22 cellular contexts compared by ENCODE assay signal in genomic region chr2:83063933-83064332, GRCh38.
DNase-seq lines count a peak whose midpoint lies in the region; ATAC-seq and TF ChIP-seq lines count a peak whose summit lies in the region.
"Had no signal": no experiment of that assay in that cellular context is flagged by ENCODE, and none has a peak within 500 bp of the region (broad histone marks: within the 10 kb centered on the region; RNA-seq: fewer than 3 reads in every experiment).

No MANE protein-coding gene starts in this region.

- no peaks in the 10 kb centered on the region for H4K20me1 ChIP-seq in PC-3 (ENCODE audit: low read length)
- H4K20me1 ChIP-seq: BLaER1 treated with 17β-estradiol and CSF1 and Interleukin-3, amounts not matched to agents 10 nM and 100 nM had no signal

- no peak overlapping the region for H2AFZ ChIP-seq in PC-3 (ENCODE audit: low read length)

- no TSS peak for BruUV-seq in PC-3 (replicated peaks; lab: Mats Ljungman, UMichigan)

- DNase-seq in DMS53 (lab: John Stamatoyannopoulos, UW) (peak; percentile 26), DMS53 treated with DMSO at 0.1 percent for 48 hours (lab: John Stamatoyannopoulos, UW; ENCODE audit: unreplicated experiment) (no peak), PC-3 (peak; percentile 21), left colon (no peak), mucosa of descending colon (no peak), upper lobe of left lung (no peak), adrenal gland (no peak), NCI-H146 treated with DMSO at 0.1 percent for 48 hours (lab: John Stamatoyannopoulos, UW; ENCODE audit: unreplicated experiment) (no peak)
- DNase-seq: 8988T; ACHN; AML-193; BE2C; Calu3; CD4-positive, alpha-beta T cell; COR-L47; DMS79 treated with DMSO at 0.1 percent for 48 hours; GF-D8; GOT3; HFFc6 had no signal

- H3K36me3 ChIP-seq in PC-3 (ENCODE audit: low read depth, low read length) (no peaks in the 10 kb centered on the region), mucosa of descending colon (ENCODE audit: low read depth) (no peaks in the 10 kb centered on the region), upper lobe of left lung (no peaks in the 10 kb centered on the region), adrenal gland (replicated peaks in 1 of 2) (no peaks in the 10 kb centered on the region)
- H3K36me3 ChIP-seq: BE2C; BLaER1 treated with 17β-estradiol and CSF1 and Interleukin-3, amounts not matched to agents 10 nM and 100 nM; HAP-1 had no signal

- no peaks in the 10 kb centered on the region for H3F3A ChIP-seq in PC-3 (ENCODE audit: low read length, unreplicated experiment)

- H3K9me3 ChIP-seq in PC-3 (ENCODE audit: low read length) (peaks cover under 1% of the 10 kb centered on the region; the same call in 1 of the 2 replicates), mucosa of descending colon (peaks cover 2% of the 10 kb centered on the region), upper lobe of left lung (no peaks in the 10 kb centered on the region), adrenal gland (replicated peaks in 1 of 3) (no peaks in the 10 kb centered on the region)
- H3K9me3 ChIP-seq: A549, BE2C, HAP-1 had no signal

- H3K4me3 ChIP-seq in PC-3 (ENCODE audit: low read length): no peak overlapping the region
- no peak overlapping the region for H3K4me3 ChIP-seq in mucosa of descending colon
- no peak overlapping the region for H3K4me3 ChIP-seq in upper lobe of left lung
- no peak overlapping the region for H3K4me3 ChIP-seq in adrenal gland
- H3K4me3 ChIP-seq: A549; BLaER1 treated with 17β-estradiol and CSF1 and Interleukin-3, amounts not matched to agents 10 nM and 100 nM; HAP-1 had no signal

- peak; percentile 64 for ATAC-seq in PC-3
- ATAC-seq in left colon: peak; percentile 53
- peak; percentile 60 for ATAC-seq in mucosa of descending colon
- ATAC-seq in upper lobe of left lung (ENCODE audit: low FRiP score in 2 of 2): no peak
- ATAC-seq: A549 had no signal

- H3K27me3 ChIP-seq in PC-3 (ENCODE audit: low read length) (no peaks in the 10 kb centered on the region), upper lobe of left lung (no peaks in the 10 kb centered on the region), adrenal gland (no peaks in the 10 kb centered on the region)
- H3K27me3 ChIP-seq: BE2C; BLaER1 treated with 17β-estradiol and CSF1 and Interleukin-3, amounts not matched to agents 10 nM and 100 nM had no signal

- intact Hi-C loops in PC-3 (cut with micrococcal nuclease): no loop called here
- intact Hi-C loops in left colon (cut with DNase I, micrococcal nuclease): no loop called here
- intact Hi-C loops in mucosa of descending colon (cut with DNase I, micrococcal nuclease): no loop called here
- intact Hi-C loops in adrenal gland (cut with DNase I): no loop called here

- no peaks in the 10 kb centered on the region for H3K79me2 ChIP-seq in PC-3 (ENCODE audit: low read length)

- POLR2A ChIA-PET in PC-3 (lab: Charles Lee; ENCODE audit: unreplicated experiment): no interaction called here

- TF ChIP-seq EP300 in upper lobe of left lung (IDR thresholded peaks at IDR 0.05): no peak

- no peaks in the 10 kb centered on the region for H3K9me2 ChIP-seq in PC-3 (replicated peaks; ENCODE audit: low read length)

- H3K4me1 ChIP-seq in PC-3 (ENCODE audit: insufficient read depth, low read length): peaks cover 11% of the 10 kb centered on the region; the same call in 1 of the 2 replicates
- H3K4me1 ChIP-seq in mucosa of descending colon (ENCODE audit: low read depth): peaks cover 15% of the 10 kb centered on the region
- H3K4me1 ChIP-seq in upper lobe of left lung: no peaks in the 10 kb centered on the region
- H3K4me1 ChIP-seq in adrenal gland (replicated peaks in 1 of 2): no peaks in the 10 kb centered on the region
- H3K4me1 ChIP-seq: A549; BE2C; BLaER1 treated with 17β-estradiol and CSF1 and Interleukin-3, amounts not matched to agents 10 nM and 100 nM; HAP-1 had no signal

- TF ChIP-seq CTCF in PC-3 (conservative IDR thresholded peaks at IDR 0.05; ENCODE audit: low read depth, low read length) (no peak), mucosa of descending colon (IDR thresholded peaks at IDR 0.05) (no peak), upper lobe of left lung (IDR thresholded peaks at IDR 0.05) (no peak), adrenal gland (IDR thresholded peaks at IDR 0.05) (no peak)

- H3K27ac ChIP-seq in PC-3 (ENCODE audit: low read length) (peak overlapping the region; percentile 13; the same call in 1 of the 2 replicates), upper lobe of left lung (no peak overlapping the region), adrenal gland (no peak overlapping the region)
- H3K27ac ChIP-seq: A549; BLaER1 treated with 17β-estradiol and CSF1 and Interleukin-3, amounts not matched to agents 10 nM and 100 nM had no signal

- no peak overlapping the region for H3K9ac ChIP-seq in PC-3 (ENCODE audit: low read length)
- H3K9ac ChIP-seq: BLaER1 treated with 17β-estradiol and CSF1 and Interleukin-3, amounts not matched to agents 10 nM and 100 nM had no signal

- CTCF ChIA-PET in PC-3 (lab: Charles Lee): interaction anchor here (0.7 kb wide), 1 partner anchor 319 kb away, joined by 14 read pairs; no protein-coding TSS in a partner anchor

- no peak overlapping the region for H3K4me2 ChIP-seq in PC-3 (ENCODE audit: low read length)
- H3K4me2 ChIP-seq: A549; BLaER1 treated with 17β-estradiol and CSF1 and Interleukin-3, amounts not matched to agents 10 nM and 100 nM had no signal

- 81 to 86% methylated on average over 1 of the region's 1 CpG for WGBS in upper lobe of left lung, 2 donors
- 87 to 100% (median 94%) methylated on average over 1 of the region's 1 CpG for WGBS in adrenal gland, 4 donors

- TF ChIP-seq POLR2A in upper lobe of left lung (IDR thresholded peaks at IDR 0.05) (no peak), adrenal gland (IDR thresholded peaks at IDR 0.05) (no peak)

Comparison
In these comparisons a context has a peak if more than half of its experiments do, and no peak if none do; other contexts are left out.
1. DNase-seq: peak in DMS53 (single experiment) and PC-3 (single experiment); none in DMS53 treated with DMSO at 0.1 percent for 48 hours (single experiment), left colon (0 of 2), mucosa of descending colon (0 of 3), upper lobe of left lung (0 of 2), adrenal gland (0 of 7) and NCI-H146 treated with DMSO at 0.1 percent for 48 hours (single experiment).
2. ATAC-seq: peak in PC-3 (single experiment), left colon (single experiment) and mucosa of descending colon (single experiment); none in upper lobe of left lung (0 of 2).